ENCODE assay signal across 1 cellular context in the genomic region with DNA sequence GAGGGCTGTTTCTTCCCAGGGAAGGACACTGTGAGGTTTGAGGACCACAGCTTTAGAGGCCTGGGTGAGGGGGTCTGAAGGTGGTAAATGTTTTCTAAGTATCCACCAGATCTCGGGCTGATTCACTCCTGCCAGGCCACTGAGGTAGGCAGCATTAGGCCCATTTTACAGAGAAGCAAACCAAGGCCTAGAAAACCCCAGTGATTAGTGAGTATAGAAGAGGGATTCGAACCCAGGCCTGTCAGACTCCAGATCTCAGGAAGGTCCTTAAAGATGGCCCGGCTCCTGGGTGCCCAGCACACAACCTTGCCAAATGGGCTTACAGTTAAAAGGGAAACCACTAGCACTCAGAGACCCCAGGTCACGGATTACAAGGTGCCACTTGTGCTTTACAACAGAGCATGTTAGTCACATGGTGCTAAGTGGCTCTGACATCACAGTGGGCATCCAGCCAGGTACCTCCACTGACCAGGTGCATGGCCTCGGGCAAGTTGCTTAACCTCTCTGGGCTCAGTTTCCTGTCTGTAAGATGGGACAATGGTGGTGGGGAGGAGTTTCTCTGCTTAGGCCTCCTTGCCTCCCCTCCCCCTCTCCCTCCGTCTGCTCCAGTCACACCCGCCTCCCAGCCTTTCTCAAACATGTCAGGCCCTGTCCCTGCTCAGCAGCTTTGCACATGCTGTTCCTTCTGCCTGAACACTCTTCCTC.
TF ChIP-seq lines count a peak whose summit lies in the region.

No MANE protein-coding gene starts in this region.

TF ChIP-seq in HepG2, 621 proteins besides CTCF, POLR2A, EP300 and RAD21 (continued from another document):
- peak; percentile 63; the same call in 1 of the 2 replicates for TF ChIP-seq USF2 (IDR thresholded peaks at IDR 0.05; ENCODE audit: low read depth, low read length)
- TF ChIP-seq USF2 (CRISPR knock-in tag; IDR thresholded peaks at IDR 0.05; ENCODE audit: borderline replicate concordance) = no peak
- TF ChIP-seq ZNF629 (CRISPR knock-in tag; conservative IDR thresholded peaks at IDR 0.05) = peak; percentile 82
- TF ChIP-seq, protein P1, sequence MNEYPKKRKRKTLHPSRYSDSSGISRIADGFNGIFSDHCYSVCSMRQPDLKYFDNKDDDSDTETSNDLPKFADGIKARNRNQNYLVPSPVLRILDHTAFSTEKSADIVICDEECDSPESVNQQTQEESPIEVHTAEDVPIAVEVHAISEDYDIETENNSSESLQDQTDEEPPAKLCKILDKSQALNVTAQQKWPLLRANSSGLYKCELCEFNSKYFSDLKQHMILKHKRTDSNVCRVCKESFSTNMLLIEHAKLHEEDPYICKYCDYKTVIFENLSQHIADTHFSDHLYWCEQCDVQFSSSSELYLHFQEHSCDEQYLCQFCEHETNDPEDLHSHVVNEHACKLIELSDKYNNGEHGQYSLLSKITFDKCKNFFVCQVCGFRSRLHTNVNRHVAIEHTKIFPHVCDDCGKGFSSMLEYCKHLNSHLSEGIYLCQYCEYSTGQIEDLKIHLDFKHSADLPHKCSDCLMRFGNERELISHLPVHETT (CRISPR knock-in tag; conservative IDR thresholded peaks at IDR 0.05) = no peak
- no peak for TF ChIP-seq ZFYVE20 (CRISPR knock-in tag; IDR thresholded peaks at IDR 0.05; ENCODE audit: borderline replicate concordance, low read depth)
- no peak for TF ChIP-seq NFYC (CRISPR knock-in tag; IDR thresholded peaks at IDR 0.05)
- TF ChIP-seq MED8 (CRISPR knock-in tag; IDR thresholded peaks at IDR 0.05; ENCODE audit: insufficient replicate concordance) = no peak
- TF ChIP-seq ZNF7 (CRISPR knock-in tag; IDR thresholded peaks at IDR 0.05) = no peak
- peak; percentile 81; the same call in 1 of the 2 replicates for TF ChIP-seq CHD4 (IDR thresholded peaks at IDR 0.05; ENCODE audit: borderline replicate concordance, low read length)
- TF ChIP-seq, protein P2, sequence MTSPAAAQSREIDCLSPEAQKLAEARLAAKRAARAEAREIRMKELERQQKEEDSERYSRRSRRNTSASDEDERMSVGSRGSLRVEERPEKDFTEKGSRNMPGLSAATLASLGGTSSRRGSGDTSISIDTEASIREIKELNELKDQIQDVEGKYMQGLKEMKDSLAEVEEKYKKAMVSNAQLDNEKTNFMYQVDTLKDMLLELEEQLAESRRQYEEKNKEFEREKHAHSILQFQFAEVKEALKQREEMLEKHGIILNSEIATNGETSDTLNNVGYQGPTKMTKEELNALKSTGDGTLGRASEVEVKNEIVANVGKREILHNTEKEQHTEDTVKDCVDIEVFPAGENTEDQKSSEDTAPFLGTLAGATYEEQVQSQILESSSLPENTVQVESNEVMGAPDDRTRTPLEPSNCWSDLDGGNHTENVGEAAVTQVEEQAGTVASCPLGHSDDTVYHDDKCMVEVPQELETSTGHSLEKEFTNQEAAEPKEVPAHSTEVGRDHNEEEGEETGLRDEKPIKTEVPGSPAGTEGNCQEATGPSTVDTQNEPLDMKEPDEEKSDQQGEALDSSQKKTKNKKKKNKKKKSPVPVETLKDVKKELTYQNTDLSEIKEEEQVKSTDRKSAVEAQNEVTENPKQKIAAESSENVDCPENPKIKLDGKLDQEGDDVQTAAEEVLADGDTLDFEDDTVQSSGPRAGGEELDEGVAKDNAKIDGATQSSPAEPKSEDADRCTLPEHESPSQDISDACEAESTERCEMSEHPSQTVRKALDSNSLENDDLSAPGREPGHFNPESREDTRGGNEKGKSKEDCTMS (CRISPR knock-in tag; conservative IDR thresholded peaks at IDR 0.05) = no peak
- no peak for TF ChIP-seq ZNF562 (CRISPR knock-in tag; IDR thresholded peaks at IDR 0.05; ENCODE audit: borderline replicate concordance)
- no peak for TF ChIP-seq FOXK2 (IDR thresholded peaks at IDR 0.05)
- no peak for TF ChIP-seq ZIK1 (CRISPR knock-in tag; IDR thresholded peaks at IDR 0.05; ENCODE audit: borderline replicate concordance, low read depth)
- no peak for TF ChIP-seq ZNF816 (CRISPR knock-in tag; IDR thresholded peaks at IDR 0.05; ENCODE audit: borderline replicate concordance)
